Comparison of ENCODE assay signal across 1 cellular context in genomic region chr11:58963551-58964075, GRCh38.
TF ChIP-seq lines count a peak whose summit lies in the region.

No MANE protein-coding gene starts in this region.

TF ChIP-seq in K562, 482 proteins besides CTCF, POLR2A, EP300 and RAD21:
- peak in 1 of 2 experiments; percentile 44 for TF ChIP-seq E2F6 (IDR thresholded peaks at IDR 0.05; ENCODE audit: borderline replicate concordance in 1 of 2, extremely low read depth in 1 of 2, insufficient read depth in 1 of 2, insufficient read length in 1 of 2, low read depth in 1 of 2, low read length in 1 of 2, poor library complexity in 1 of 2, severe bottlenecking in 1 of 2)
- TF ChIP-seq CXXC5 (CRISPR knock-in tag; IDR thresholded peaks at IDR 0.05): peak; percentile 66
- peak; percentile 5 for TF ChIP-seq NFYB (IDR thresholded peaks at IDR 0.05; ENCODE audit: extremely low read depth, insufficient read length)
- no peak for TF ChIP-seq ZNF644 (tag; IDR thresholded peaks at IDR 0.05; ENCODE audit: low read depth)
- no peak for TF ChIP-seq NR2C2 (CRISPR knock-in tag; IDR thresholded peaks at IDR 0.05)
- TF ChIP-seq NR2C2 (tag; IDR thresholded peaks at IDR 0.05): peak; percentile 32; the same call in 1 of the 2 replicates
- 0 out of 2 replicates have a peak, but pooled peaks have one; percentile 24 for TF ChIP-seq MYC (IDR thresholded peaks at IDR 0.05; ENCODE audit: low read depth, low read length)
- no peak for TF ChIP-seq MYC (CRISPR knock-in tag; IDR thresholded peaks at IDR 0.05; ENCODE audit: borderline replicate concordance, low read depth)
- peak; percentile 72 for TF ChIP-seq L3MBTL2 (IDR thresholded peaks at IDR 0.05)
- TF ChIP-seq MGA (IDR thresholded peaks at IDR 0.05): peak; percentile 76
- TF ChIP-seq MAZ (CRISPR knock-in tag; conservative IDR thresholded peaks at IDR 0.05 in 1 of 2, IDR thresholded peaks at IDR 0.05 in 1 of 2): 0 out of 4 replicates have a peak, but pooled peaks of 1 of the 2 experiments have one; percentile 17
- TF ChIP-seq SMAD3 (CRISPR knock-in tag; conservative IDR thresholded peaks at IDR 0.05): no peak
- TF ChIP-seq PBX2 (CRISPR knock-in tag; IDR thresholded peaks at IDR 0.05; ENCODE audit: low read depth): no peak
- peak; percentile 90 for TF ChIP-seq PBX2 (tag; conservative IDR thresholded peaks at IDR 0.05; ENCODE audit: low read depth)
- no peak for TF ChIP-seq ZNF707 (CRISPR knock-in tag; conservative IDR thresholded peaks at IDR 0.05)
- TF ChIP-seq, protein P1, sequence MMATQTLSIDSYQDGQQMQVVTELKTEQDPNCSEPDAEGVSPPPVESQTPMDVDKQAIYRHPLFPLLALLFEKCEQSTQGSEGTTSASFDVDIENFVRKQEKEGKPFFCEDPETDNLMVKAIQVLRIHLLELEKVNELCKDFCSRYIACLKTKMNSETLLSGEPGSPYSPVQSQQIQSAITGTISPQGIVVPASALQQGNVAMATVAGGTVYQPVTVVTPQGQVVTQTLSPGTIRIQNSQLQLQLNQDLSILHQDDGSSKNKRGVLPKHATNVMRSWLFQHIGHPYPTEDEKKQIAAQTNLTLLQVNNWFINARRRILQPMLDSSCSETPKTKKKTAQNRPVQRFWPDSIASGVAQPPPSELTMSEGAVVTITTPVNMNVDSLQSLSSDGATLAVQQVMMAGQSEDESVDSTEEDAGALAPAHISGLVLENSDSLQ (IDR thresholded peaks at IDR 0.05): peak; percentile 94
- TF ChIP-seq ELF1 (tag; IDR thresholded peaks at IDR 0.05): peak; percentile 36; the same call in 1 of the 2 replicates
- TF ChIP-seq GABPA (tag; conservative IDR thresholded peaks at IDR 0.05; ENCODE audit: low read depth): peak; percentile 72
- no peak for TF ChIP-seq ATF1 (CRISPR knock-in tag; IDR thresholded peaks at IDR 0.05)
- peak; percentile 26; the same call in 1 of the 2 replicates for TF ChIP-seq ATF1 (tag; IDR thresholded peaks at IDR 0.05)
